13 cellular contexts compared by ENCODE assay signal in the genomic region with DNA sequence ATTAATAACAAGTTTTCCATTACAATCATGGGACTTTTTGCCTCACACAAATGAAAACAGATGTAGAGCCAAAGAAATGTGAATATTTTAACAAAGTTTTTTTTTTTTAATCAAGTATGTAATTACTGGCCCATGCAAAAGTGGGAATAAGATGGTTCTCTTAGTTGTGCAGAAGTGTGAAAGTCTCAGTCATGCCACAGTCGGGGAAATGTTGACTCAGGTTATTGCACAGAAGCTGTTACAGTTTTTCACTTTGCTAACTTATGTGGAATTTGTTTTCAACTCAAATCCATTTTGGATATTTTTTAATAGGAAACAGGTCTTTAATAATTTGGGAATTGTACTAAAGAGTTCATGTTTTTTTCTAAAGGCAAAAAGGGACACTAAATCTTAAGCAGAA. TPM values are rescaled to one million over a fixed set of nuclear protein-coding genes. Genes with fewer than 3 reads are reported as not detected.
"Had no signal": no experiment of that assay in that cellular context is flagged by ENCODE, and none has a peak within 500 bp of the region (broad histone marks: within the 10 kb centered on the region; RNA-seq: fewer than 3 reads in every experiment).

No MANE protein-coding gene starts in this region.

- H3K27me3 ChIP-seq: cardiac muscle cell, right atrium auricular region had no signal

- H3K4me3 Mint-ChIP-seq: activated CD8-positive, alpha-beta memory T cell treated with anti-CD3 and anti-CD28 coated beads, Interleukin-2, amount 10 ng/mL, durations not matched to agents 7 days and 5 days; activated T-cell treated with anti-CD3 and anti-CD28 coated beads, Interleukin-2, amount 50 U/mL, for 24 hours; natural killer cell; stimulated activated memory B cell treated with anti-CD40 and anti-IgM and Interleukin-4, amounts not matched to agents 10 μg/mL and 1 μg/mL and 100 μg/mL, for 72 hours; type B pancreatic cell had no signal

- H3K27me3 Mint-ChIP-seq: stimulated activated memory B cell treated with anti-CD40 and anti-IgM and Interleukin-4, amounts not matched to agents 10 μg/mL and 1 μg/mL and 100 μg/mL, for 72 hours had no signal

- H3K4me1 ChIP-seq: lower lobe of right lung had no signal

- H3K9me3 Mint-ChIP-seq: activated naive CD4-positive, alpha-beta T cell treated with anti-CD3 and anti-CD28 coated beads, Interleukin-2, amount 50 U/mL, for 72 hours; activated T-cell treated with anti-CD3 and anti-CD28 coated beads, Interleukin-2, amount 50 U/mL, for 24 hours; natural killer cell; stimulated activated memory B cell treated with anti-CD40 and anti-IgM and Interleukin-4, amounts not matched to agents 10 μg/mL and 1 μg/mL and 100 μg/mL, for 72 hours; type B pancreatic cell had no signal

- H3K36me3 ChIP-seq: cardiac muscle cell, lower lobe of right lung, right atrium auricular region had no signal

- H3K27ac ChIP-seq: cardiac muscle cell, lower lobe of right lung, right atrium auricular region had no signal

- H3K4me2 ChIP-seq: smooth muscle cell had no signal

- H3K27ac Mint-ChIP-seq: activated CD8-positive, alpha-beta memory T cell treated with anti-CD3 and anti-CD28 coated beads, Interleukin-2, amount 10 ng/mL, durations not matched to agents 7 days and 5 days; activated naive CD4-positive, alpha-beta T cell treated with anti-CD3 and anti-CD28 coated beads, Interleukin-2, amount 50 U/mL, for 72 hours; activated T-cell treated with anti-CD3 and anti-CD28 coated beads, Interleukin-2, amount 50 U/mL, for 24 hours; natural killer cell; stimulated activated memory B cell treated with anti-CD40 and anti-IgM and Interleukin-4, amounts not matched to agents 10 μg/mL and 1 μg/mL and 100 μg/mL, for 72 hours; type B pancreatic cell had no signal

- DNase-seq: activated CD8-positive, alpha-beta memory T cell treated with anti-CD3 and anti-CD28 coated beads, Interleukin-2, amount 10 ng/mL, durations not matched to agents 7 days and 5 days; activated effector memory CD4-positive, alpha-beta T cell treated with anti-CD3 and anti-CD28 coated beads, Interleukin-2, amount 50 U/mL, for 16 hours; activated T-cell treated with anti-CD3 and anti-CD28 coated beads, Interleukin-2, amount 50 U/mL, for 24 hours; hippocampal formation; lower lobe of right lung; natural killer cell had no signal

- H3K4me3 ChIP-seq: cardiac muscle cell, lower lobe of right lung, right atrium auricular region, smooth muscle cell had no signal

- H3K4me1 Mint-ChIP-seq: activated CD8-positive, alpha-beta memory T cell treated with anti-CD3 and anti-CD28 coated beads, Interleukin-2, amount 10 ng/mL, durations not matched to agents 7 days and 5 days; natural killer cell; stimulated activated memory B cell treated with anti-CD40 and anti-IgM and Interleukin-4, amounts not matched to agents 10 μg/mL and 1 μg/mL and 100 μg/mL, for 72 hours had no signal

- H3K36me3 Mint-ChIP-seq: activated CD8-positive, alpha-beta memory T cell treated with anti-CD3 and anti-CD28 coated beads, Interleukin-2, amount 10 ng/mL, durations not matched to agents 7 days and 5 days; activated naive CD4-positive, alpha-beta T cell treated with anti-CD3 and anti-CD28 coated beads, Interleukin-2, amount 50 U/mL, for 72 hours; natural killer cell; stimulated activated memory B cell treated with anti-CD40 and anti-IgM and Interleukin-4, amounts not matched to agents 10 μg/mL and 1 μg/mL and 100 μg/mL, for 72 hours; type B pancreatic cell had no signal

- H3K9me3 ChIP-seq: lower lobe of right lung, right atrium auricular region had no signal

RNA-seq across cellular contexts. Expression of gene CAV2, which starts 44.0 kb away (rescaled TPM):
- total RNA-seq: T-helper 2 cell treated with Interferon-gamma antibody and Interleukin-4, amounts not matched to agents 100 ng/mL and 5 ng/mL, for 36 hours had no signal
